Comparison of ENCODE assay signal across 13 cellular contexts in the genomic region with DNA sequence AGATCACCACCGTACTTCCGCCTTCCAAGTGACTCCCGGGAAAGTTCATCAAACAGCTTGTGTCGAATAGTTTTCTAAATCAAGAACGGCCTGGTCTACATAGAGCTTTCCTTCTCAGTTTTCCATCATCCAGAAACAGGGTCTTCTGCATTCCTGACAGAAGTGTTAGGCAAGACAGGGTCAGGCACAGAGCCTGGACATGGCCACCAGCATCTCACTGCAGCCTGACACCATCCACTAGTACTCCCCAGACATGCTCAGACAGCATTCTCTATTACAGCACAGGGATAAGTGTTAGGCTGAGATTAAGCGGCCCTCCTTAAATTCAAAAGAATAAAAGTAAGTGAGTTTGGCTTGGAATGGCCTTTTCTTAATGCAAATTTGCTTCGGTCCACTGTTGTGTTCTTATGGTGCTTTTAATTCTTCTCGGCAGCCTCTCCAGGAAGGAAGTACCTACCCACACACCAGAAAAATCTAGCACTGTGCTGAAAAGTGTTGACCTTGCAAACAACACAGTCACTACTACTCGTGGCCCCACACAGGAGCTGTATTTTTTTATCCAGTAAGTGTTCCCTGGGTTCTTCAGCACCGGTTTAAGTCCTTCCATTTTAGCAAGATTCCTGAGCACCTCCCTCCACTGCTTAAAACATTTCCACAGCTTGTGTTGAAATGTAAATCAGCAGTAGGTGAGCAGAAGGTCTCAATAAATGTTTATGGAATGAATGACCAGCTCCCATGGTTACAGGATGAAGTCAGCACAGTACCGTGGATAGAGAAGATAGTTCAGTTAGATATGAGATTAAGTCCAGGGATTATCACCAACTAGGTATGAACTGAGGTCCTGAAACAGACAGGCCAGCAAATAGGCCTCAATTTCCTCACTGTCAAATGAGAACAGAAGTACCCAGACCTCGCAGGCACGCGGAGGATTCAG. TPM values are rescaled to one million over a fixed set of nuclear protein-coding genes. Genes with fewer than 3 reads are reported as not detected.
DNase-seq lines count a peak whose midpoint lies in the region; ATAC-seq lines count a peak whose summit lies in the region.
"Had no signal": no experiment of that assay in that cellular context is flagged by ENCODE, and none has a peak within 500 bp of the region (broad histone marks: within the 10 kb centered on the region; RNA-seq: fewer than 3 reads in every experiment).

No MANE protein-coding gene starts in this region.

- H3K4me1 Mint-ChIP-seq in activated naive CD4-positive, alpha-beta T cell treated with anti-CD3 and anti-CD28 coated beads for 36 hours (ENCODE audit: low read depth), result peaks cover 25% of the 10 kb centered on the region
- H3K4me1 Mint-ChIP-seq in activated CD8-positive, alpha-beta T cell treated with anti-CD3 and anti-CD28 coated beads, Interleukin-2, amount 10 ng/mL, durations not matched to agents 7 days and 5 days (ENCODE audit: low read depth), result peaks cover 25% of the 10 kb centered on the region
- H3K4me1 Mint-ChIP-seq in stimulated activated naive B cell treated with anti-CD40 and anti-IgM and Interleukin-4, amounts not matched to agents 10 μg/mL and 1 μg/mL and 100 μg/mL, for 72 hours, result peaks cover 21 to 23% of the 10 kb centered on the region in 2 donors

- no peak for DNase-seq in activated naive CD4-positive, alpha-beta T cell treated with anti-CD3 and anti-CD28 coated beads for 36 hours
- DNase-seq in activated naive CD4-positive, alpha-beta T cell treated with Interleukin-2 at 50 U/mL for 16 hours, result no peak
- DNase-seq in activated CD8-positive, alpha-beta T cell treated with anti-CD3 and anti-CD28 coated beads, Interleukin-2, amount 10 ng/mL, durations not matched to agents 7 days and 5 days, result no peak
- peak; percentile 73 for DNase-seq in iris pigment epithelial cell (ENCODE audit: low read depth)
- no peak for DNase-seq in stimulated activated naive B cell treated with anti-CD40 and anti-IgM and Interleukin-4, amounts not matched to agents 10 μg/mL and 1 μg/mL and 100 μg/mL, for 72 hours
- no peak for DNase-seq in DMS79 (lab: John Stamatoyannopoulos, UW)
- no peak for DNase-seq in ureter (ENCODE audit: low spot score)
- DNase-seq: AML-193; hypothalamus; NCI-H1105; NK-92 treated with Interleukin-12 subunit alpha and Interleukin-12 subunit beta, amount 100 ng/mL, for 24 hours had no signal

- CTCF ChIA-PET in activated naive CD4-positive, alpha-beta T cell treated with anti-CD3 and anti-CD28 coated beads for 36 hours (lab: Charles Lee), result interaction anchor here (0.7 to 1.7 kb wide), 3 partner anchors 20 to 304 kb away, joined by 3 to 6 read pairs (median 5); no protein-coding TSS in a partner anchor
- CTCF ChIA-PET in activated CD8-positive, alpha-beta T cell treated with anti-CD3 and anti-CD28 coated beads, Interleukin-2, amount 10 ng/mL, durations not matched to agents 7 days and 5 days (lab: Charles Lee), result interaction anchor here (1.4 to 5.0 kb wide), 2 partner anchors 9 to 20 kb away, joined by 5 to 21 read pairs; no protein-coding TSS in a partner anchor

- no peak overlapping the region for H3K4me3 Mint-ChIP-seq in activated naive CD4-positive, alpha-beta T cell treated with anti-CD3 and anti-CD28 coated beads for 36 hours
- peak overlapping the region; percentile 27 for H3K4me3 Mint-ChIP-seq in activated CD8-positive, alpha-beta T cell treated with anti-CD3 and anti-CD28 coated beads, Interleukin-2, amount 10 ng/mL, durations not matched to agents 7 days and 5 days
- H3K4me3 Mint-ChIP-seq in stimulated activated naive B cell treated with anti-CD40 and anti-IgM and Interleukin-4, amounts not matched to agents 10 μg/mL and 1 μg/mL and 100 μg/mL, for 72 hours, result no peak overlapping the region
- H3K4me3 Mint-ChIP-seq: neural progenitor cell had no signal

- POLR2A ChIA-PET in activated CD8-positive, alpha-beta T cell treated with anti-CD3 and anti-CD28 coated beads, Interleukin-2, amount 10 ng/mL, durations not matched to agents 7 days and 5 days (lab: Charles Lee), result no interaction called here

- no peaks in the 10 kb centered on the region for H3K27me3 Mint-ChIP-seq in activated naive CD4-positive, alpha-beta T cell treated with anti-CD3 and anti-CD28 coated beads for 36 hours (ENCODE audit: low read depth)
- no peaks in the 10 kb centered on the region for H3K27me3 Mint-ChIP-seq in activated CD8-positive, alpha-beta T cell treated with anti-CD3 and anti-CD28 coated beads, Interleukin-2, amount 10 ng/mL, durations not matched to agents 7 days and 5 days (ENCODE audit: low read depth)
- no peaks in the 10 kb centered on the region for H3K27me3 Mint-ChIP-seq in stimulated activated naive B cell treated with anti-CD40 and anti-IgM and Interleukin-4, amounts not matched to agents 10 μg/mL and 1 μg/mL and 100 μg/mL, for 72 hours

- peak overlapping the region; percentile 23 for H3K27ac Mint-ChIP-seq in activated naive CD4-positive, alpha-beta T cell treated with anti-CD3 and anti-CD28 coated beads for 36 hours
- H3K27ac Mint-ChIP-seq in activated CD8-positive, alpha-beta T cell treated with anti-CD3 and anti-CD28 coated beads, Interleukin-2, amount 10 ng/mL, durations not matched to agents 7 days and 5 days, result peak overlapping the region; percentile 74
- H3K27ac Mint-ChIP-seq in stimulated activated naive B cell treated with anti-CD40 and anti-IgM and Interleukin-4, amounts not matched to agents 10 μg/mL and 1 μg/mL and 100 μg/mL, for 72 hours, result peak overlapping the region; percentile 21
- H3K27ac Mint-ChIP-seq: neural progenitor cell had no signal

- peaks cover 34% of the 10 kb centered on the region for H3K36me3 Mint-ChIP-seq in activated naive CD4-positive, alpha-beta T cell treated with anti-CD3 and anti-CD28 coated beads for 36 hours (ENCODE audit: low read depth)
- H3K36me3 Mint-ChIP-seq in activated CD8-positive, alpha-beta T cell treated with anti-CD3 and anti-CD28 coated beads, Interleukin-2, amount 10 ng/mL, durations not matched to agents 7 days and 5 days (ENCODE audit: low read depth), result peaks cover 60% of the 10 kb centered on the region
- H3K36me3 Mint-ChIP-seq in stimulated activated naive B cell treated with anti-CD40 and anti-IgM and Interleukin-4, amounts not matched to agents 10 μg/mL and 1 μg/mL and 100 μg/mL, for 72 hours, result peaks cover 48 to 66% of the 10 kb centered on the region in 2 donors

- intact Hi-C loops in activated naive CD4-positive, alpha-beta T cell treated with anti-CD3 and anti-CD28 coated beads for 36 hours (cut with micrococcal nuclease), result no loop called here

- ATAC-seq in activated CD8-positive, alpha-beta T cell treated with anti-CD3 and anti-CD28 coated beads, Interleukin-2, amount 10 ng/mL, durations not matched to agents 7 days and 5 days, result peak; percentile 63
- ATAC-seq in stimulated activated naive B cell treated with anti-CD40 and anti-IgM and Interleukin-4, amounts not matched to agents 10 μg/mL and 1 μg/mL and 100 μg/mL, for 72 hours (replicated peaks), result no peak
- ATAC-seq in GM21737 (IDR thresholded peaks at IDR 0.05; ENCODE audit: unreplicated experiment), result no peak

- H3K9me3 Mint-ChIP-seq in activated naive CD4-positive, alpha-beta T cell treated with anti-CD3 and anti-CD28 coated beads for 36 hours, result no peaks in the 10 kb centered on the region
- no peaks in the 10 kb centered on the region for H3K9me3 Mint-ChIP-seq in activated CD8-positive, alpha-beta T cell treated with anti-CD3 and anti-CD28 coated beads, Interleukin-2, amount 10 ng/mL, durations not matched to agents 7 days and 5 days (ENCODE audit: insufficient read depth)
- H3K9me3 Mint-ChIP-seq in stimulated activated naive B cell treated with anti-CD40 and anti-IgM and Interleukin-4, amounts not matched to agents 10 μg/mL and 1 μg/mL and 100 μg/mL, for 72 hours, result no peaks in the 10 kb centered on the region
- H3K9me3 Mint-ChIP-seq: neural progenitor cell had no signal

RNA-seq across cellular contexts. Expression of a gene that starts 44.1 kb away (rescaled TPM):
- total RNA-seq in activated naive CD4-positive, alpha-beta T cell treated with anti-CD3 and anti-CD28 coated beads for 36 hours, result 10 to 100 TPM; 43.3 to 48.1 TPM
- 10 to 100 TPM; 65.2 to 66.0 TPM for total RNA-seq in activated CD8-positive, alpha-beta T cell treated with anti-CD3 and anti-CD28 coated beads, Interleukin-2, amount 10 ng/mL, durations not matched to agents 7 days and 5 days
- 67.7 TPM for total RNA-seq in ureter

RNA-seq across cellular contexts. Expression of a gene that starts 44.7 kb away (rescaled TPM):
- 10 to 100 TPM; 90.7 to 99.0 TPM for total RNA-seq in activated naive CD4-positive, alpha-beta T cell treated with anti-CD3 and anti-CD28 coated beads for 36 hours
- 10 to 100 TPM; 81.0 to 81.2 TPM for total RNA-seq in activated CD8-positive, alpha-beta T cell treated with anti-CD3 and anti-CD28 coated beads, Interleukin-2, amount 10 ng/mL, durations not matched to agents 7 days and 5 days
- total RNA-seq in ureter, result 62.5 TPM

Comparison
In these comparisons a context has a peak if more than half of its experiments do, and no peak if none do; other contexts are left out.
1. H3K27ac Mint-ChIP-seq: peak in every context shown above with its lines; median percentile 74 in activated CD8-positive, alpha-beta T cell treated with anti-CD3 and anti-CD28 coated beads, Interleukin-2, amount 10 ng/mL, durations not matched to agents 7 days and 5 days; 23 in activated naive CD4-positive, alpha-beta T cell treated with anti-CD3 and anti-CD28 coated beads for 36 hours; 21 in stimulated activated naive B cell treated with anti-CD40 and anti-IgM and Interleukin-4, amounts not matched to agents 10 μg/mL and 1 μg/mL and 100 μg/mL, for 72 hours.